ENCODE assay signal across 8 cellular contexts in the genomic region with DNA sequence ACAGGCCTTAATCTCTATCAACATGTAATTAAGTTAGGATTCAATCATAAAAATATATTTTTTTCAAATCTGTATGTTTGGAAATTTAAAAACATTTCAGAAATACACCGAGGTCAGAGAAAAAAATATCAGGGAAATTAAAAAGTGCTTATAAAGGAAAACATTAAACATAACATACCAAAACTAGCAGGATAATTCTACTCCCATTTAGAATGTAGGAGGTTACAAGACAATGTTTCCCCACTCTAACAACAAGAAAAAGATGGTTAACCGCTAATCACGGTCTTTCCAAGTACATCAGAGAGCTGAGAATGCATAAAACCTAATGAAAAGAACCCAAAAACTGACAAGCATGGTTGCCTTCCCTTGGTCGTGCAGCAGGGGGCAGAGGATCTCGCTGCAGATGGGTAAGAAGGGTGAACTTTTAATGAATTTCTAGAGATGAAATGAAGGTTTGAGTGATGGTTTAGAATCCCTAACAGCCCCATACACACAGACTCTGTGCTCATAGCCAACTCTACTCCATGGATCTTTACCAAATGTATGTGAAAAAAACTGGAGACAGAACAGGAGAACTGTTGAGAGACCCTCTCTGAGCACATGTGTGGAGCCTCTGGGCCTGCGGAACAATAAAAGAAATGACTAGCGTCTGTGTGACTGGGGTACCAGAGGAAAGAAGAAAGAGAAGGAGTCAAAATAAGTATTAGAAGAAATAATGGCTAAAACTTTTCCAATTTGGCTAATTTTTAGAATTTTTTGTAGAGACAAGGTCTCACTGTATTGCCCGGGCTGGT. TPM values are rescaled to one million over a fixed set of nuclear protein-coding genes. Genes with fewer than 3 reads are reported as not detected.
DNase-seq lines count a peak whose midpoint lies in the region; ATAC-seq and TF ChIP-seq lines count a peak whose summit lies in the region.

No MANE protein-coding gene starts in this region.

- H3K27ac ChIP-seq in osteoblast (ENCODE audit: low read depth, low read length): no peak overlapping the region

- H3K4me3 ChIP-seq in LNCaP clone FGC (ENCODE audit: low read depth, low read length): no peak overlapping the region
- no peak overlapping the region for H3K4me3 ChIP-seq in osteoblast (ENCODE audit: insufficient read depth, low read length)

- no peaks in the 10 kb centered on the region for H3K36me3 ChIP-seq in osteoblast (ENCODE audit: insufficient read depth, low read length)

- peak; percentile 24 for DNase-seq in G401 (ENCODE audit: low spot score)
- no peak for DNase-seq in LNCaP clone FGC (ENCODE audit: low read depth)
- DNase-seq in activated CD4-positive, alpha-beta T cell treated with anti-CD3 and anti-CD28 coated beads for 48 hours: peak; percentile 72
- peak; percentile 17 for DNase-seq in effector CD8-positive, alpha-beta T cell (lab: John Stamatoyannopoulos, UW)
- DNase-seq in osteoblast (ENCODE audit: insufficient read length, low spot score, missing footprints): peak; percentile 87
- no peak for DNase-seq in NCI-H345 (lab: John Stamatoyannopoulos, UW)
- no peak for DNase-seq in LoVo (ENCODE audit: low spot score)

- no peaks in the 10 kb centered on the region for H4K20me1 ChIP-seq in osteoblast (ENCODE audit: insufficient read depth, low read length)

- in situ Hi-C loops in G401 (cut with HindIII; ENCODE audit: low sequenced_read_pairs): no loop called here

- no peak for ATAC-seq in GM21737 (IDR thresholded peaks at IDR 0.05; ENCODE audit: unreplicated experiment)

- no peaks in the 10 kb centered on the region for H3K79me2 ChIP-seq in osteoblast (ENCODE audit: insufficient read depth, low read length)

- no peak overlapping the region for H3K4me2 ChIP-seq in osteoblast (ENCODE audit: insufficient read depth, low read length)

- TF ChIP-seq CTCF in LNCaP clone FGC (IDR thresholded peaks at IDR 0.05; ENCODE audit: control insufficient read depth, extremely low read depth, insufficient read depth): peak; percentile 60
- peak; percentile 90 for TF ChIP-seq CTCF in osteoblast (IDR thresholded peaks at IDR 0.05; ENCODE audit: extremely low read depth, low read depth, low read length)

- H2AFZ ChIP-seq in osteoblast (ENCODE audit: low read length): no peak overlapping the region

- no peaks in the 10 kb centered on the region for H3K4me1 ChIP-seq in osteoblast (ENCODE audit: insufficient read depth, low read length)

- peaks cover 6% of the 10 kb centered on the region for H3K27me3 ChIP-seq in osteoblast (ENCODE audit: insufficient read depth, low read length)

- no peaks in the 10 kb centered on the region for H3K9me3 ChIP-seq in osteoblast (ENCODE audit: low read depth, low read length)

RNA-seq across cellular contexts. Expression of a gene that starts 51.3 kb away (rescaled TPM):
- total RNA-seq in G401 (2014; rRNA removed; shearing (Covaris generic)): 89.9 and 119 TPM in 2 replicates
- 77.8 and 85.8 TPM in 2 replicates for total RNA-seq in osteoblast

Comparison
In these comparisons a context has a peak if more than half of its experiments do, and no peak if none do; other contexts are left out.
1. DNase-seq: peak in G401 (single experiment), activated CD4-positive, alpha-beta T cell treated with anti-CD3 and anti-CD28 coated beads for 48 hours (single experiment), effector CD8-positive, alpha-beta T cell (single experiment) and osteoblast (single experiment); none in LNCaP clone FGC (single experiment), NCI-H345 (single experiment) and LoVo (single experiment).